8 cellular contexts compared by ENCODE assay signal in genomic region chr18:2971741-2972552, GRCh38. TPM values are rescaled to one million over a fixed set of nuclear protein-coding genes. Genes with fewer than 3 reads are reported as not detected.
DNase-seq lines count a peak whose midpoint lies in the region; ATAC-seq and TF ChIP-seq lines count a peak whose summit lies in the region.

No MANE protein-coding gene starts in this region.

- peak overlapping the region; percentile 56 for H2AFZ ChIP-seq in GM23248
- H2AFZ ChIP-seq in OCI-LY1 (ENCODE audit: low read length) = no peak overlapping the region

- H3K36me3 ChIP-seq in GM23248 (ENCODE audit: low read depth) (no peaks in the 10 kb centered on the region), OCI-LY1 (ENCODE audit: insufficient read depth, low read length) (no peaks in the 10 kb centered on the region)

- 65 to 72% methylated on average over 18 of the region's 18 CpGs for WGBS in GM23248 (ENCODE audit: low coverage in 1 of 2, low lambda C conversion rate in 2 of 2, missing lambda C conversion rate in 2 of 2), 2 experiments

- peak overlapping the region; percentile 97 to 98 for H3K27ac Mint-ChIP-seq in activated naive CD4-positive, alpha-beta T cell treated with anti-CD3 and anti-CD28 coated beads, Interleukin-2, amount 50 U/mL, for 72 hours

- TF ChIP-seq CTCF in GM12864 (IDR thresholded peaks at IDR 0.05; ENCODE audit: low read depth, low read length, missing control alignments) = no peak
- no peak for TF ChIP-seq CTCF in OCI-LY1 (IDR thresholded peaks at IDR 0.05; ENCODE audit: low read length)

- in situ Hi-C loops in GM23248 (cut with MboI) = no loop called here

- peaks cover 2% of the 10 kb centered on the region; the same call in 1 of the 2 replicates for H3F3A ChIP-seq in GM23248 (ENCODE audit: insufficient read depth)
- H3F3A ChIP-seq in OCI-LY1 (ENCODE audit: insufficient read depth, low read length) = no peaks in the 10 kb centered on the region

- DNase-seq in GM12864 (ENCODE audit: low read depth) = peak; percentile 82
- peak; percentile 75 for DNase-seq in GM23248
- peak in 1 of 2 donors; percentile 78 for DNase-seq in activated naive CD4-positive, alpha-beta T cell treated with anti-CD3 and anti-CD28 coated beads, Interleukin-2, amount 50 U/mL, for 72 hours (ENCODE audit: low spot score in 2 of 2)
- peak; percentile 34 to 50 for DNase-seq in left colon
- peak; percentile 24 to 60 (median 51) for DNase-seq in stimulated activated naive CD4-positive, alpha-beta T cell (lab: John Stamatoyannopoulos, UW)
- no peak for DNase-seq in NCI-H82 (lab: John Stamatoyannopoulos, UW)
- DNase-seq in KG1 (lab: John Stamatoyannopoulos, UW) = no peak

- H4K20me1 ChIP-seq in GM23248 (ENCODE audit: insufficient read depth) (peaks cover 6% of the 10 kb centered on the region; the same call in 1 of the 2 replicates), OCI-LY1 (ENCODE audit: insufficient read depth, low read length) (no peaks in the 10 kb centered on the region)

- H3K27ac ChIP-seq in GM23248 = peak overlapping the region; percentile 71
- peak overlapping the region; percentile 57 for H3K27ac ChIP-seq in OCI-LY1 (ENCODE audit: low read depth, low read length, poor library complexity, severe bottlenecking)

- peak; percentile 74 to 80 for ATAC-seq in activated naive CD4-positive, alpha-beta T cell treated with anti-CD3 and anti-CD28 coated beads, Interleukin-2, amount 50 U/mL, for 72 hours
- ATAC-seq in left colon = peak; percentile 26

- no peaks in the 10 kb centered on the region for H3K27me3 ChIP-seq in GM23248 (replicated peaks; ENCODE audit: insufficient read depth)
- no peaks in the 10 kb centered on the region for H3K27me3 ChIP-seq in OCI-LY1 (ENCODE audit: insufficient read depth, low read length)

- no peaks in the 10 kb centered on the region for H3K9me3 Mint-ChIP-seq in activated naive CD4-positive, alpha-beta T cell treated with anti-CD3 and anti-CD28 coated beads, Interleukin-2, amount 50 U/mL, for 72 hours

- H3K9ac ChIP-seq in GM23248 (peak overlapping the region; percentile 77), OCI-LY1 (ENCODE audit: low read length) (peak overlapping the region; percentile 42; the same call in 1 of the 2 replicates)

- intact Hi-C loops in left colon (cut with DNase I, micrococcal nuclease) = no loop called here

- peaks cover 100% of the 10 kb centered on the region for H3K79me2 ChIP-seq in GM23248 (ENCODE audit: insufficient read depth)
- H3K79me2 ChIP-seq in OCI-LY1 (ENCODE audit: insufficient read depth, low read length) = no peaks in the 10 kb centered on the region

- peaks cover 7% of the 10 kb centered on the region; the same call in 1 of the 2 replicates for H3K4me1 ChIP-seq in GM23248 (ENCODE audit: insufficient read depth)
- peaks cover 37% of the 10 kb centered on the region for H3K4me1 ChIP-seq in OCI-LY1 (ENCODE audit: insufficient read depth, low read length, severe bottlenecking)

- H3K4me2 ChIP-seq in GM23248 (ENCODE audit: unreplicated experiment) (peak overlapping the region; percentile 73), OCI-LY1 (ENCODE audit: low read length) (peak overlapping the region; percentile 60)

- no peaks in the 10 kb centered on the region for H3K9me2 ChIP-seq in GM23248 (ENCODE audit: insufficient read depth)
- no peaks in the 10 kb centered on the region for H3K9me2 ChIP-seq in OCI-LY1 (ENCODE audit: low read depth, low read length)

- H3K9me3 ChIP-seq in GM23248 (ENCODE audit: low read depth) = no peaks in the 10 kb centered on the region
- no peaks in the 10 kb centered on the region for H3K9me3 ChIP-seq in OCI-LY1 (ENCODE audit: low read length)

- H3K4me3 ChIP-seq in GM12864 (ENCODE audit: low read depth, low read length) (peak overlapping the region; percentile 39; the same call in 1 of the 2 replicates), GM23248 (peak overlapping the region; percentile 59), OCI-LY1 (ENCODE audit: low read depth, low read length, poor library complexity, severe bottlenecking) (peak overlapping the region; percentile 38)

- peaks cover 25 to 44% of the 10 kb centered on the region in 2 donors for H3K36me3 Mint-ChIP-seq in activated naive CD4-positive, alpha-beta T cell treated with anti-CD3 and anti-CD28 coated beads, Interleukin-2, amount 50 U/mL, for 72 hours

RNA-seq across cellular contexts. Expression of gene LPIN2, which starts 41.0 kb away (rescaled TPM):
- total RNA-seq in GM23248 (2014; rRNA removed; shearing (Covaris generic)) = 29.2 and 33.9 TPM in 2 replicates
- 19.5 and 19.8 TPM in 2 replicates for polyA plus RNA-seq in GM23248 (2016; fragmentation: Nextera tagmentation; extraction: Ambion mirVana)
- total RNA-seq in activated naive CD4-positive, alpha-beta T cell treated with anti-CD3 and anti-CD28 coated beads, Interleukin-2, amount 50 U/mL, for 72 hours = 100 to 1,000 TPM in 1 of 2 donors, 10 to 100 TPM in 1; 66.0 to 113 TPM
- 10 to 100 TPM; 40.5 to 58.5 TPM for total RNA-seq in left colon

Comparison
In these comparisons a context has a peak if more than half of its experiments do, and no peak if none do; other contexts are left out.
1. DNase-seq: peak in GM12864 (single experiment), GM23248 (single experiment), left colon (2 of 2) and stimulated activated naive CD4-positive, alpha-beta T cell (6 of 6); none in NCI-H82 (single experiment) and KG1 (single experiment).
2. Peak in every context shown above with its lines, with median percentiles within 50 percentile points of each other: H3K4me3 ChIP-seq.